Comparison of ENCODE assay signal across 9 cellular contexts in genomic region chr7:131226116-131226562, GRCh38.
DNase-seq lines count a peak whose midpoint lies in the region; ATAC-seq, FAIRE-seq and TF ChIP-seq lines count a peak whose summit lies in the region.
"Had no signal": no experiment of that assay in that cellular context is flagged by ENCODE, and none has a peak within 500 bp of the region (broad histone marks: within the 10 kb centered on the region; RNA-seq: fewer than 3 reads in every experiment).

No MANE protein-coding gene starts in this region.

- TF ChIP-seq POLR2A in GM12891 (IDR thresholded peaks at IDR 0.05; ENCODE audit: low read depth, low read length): no peak

- peak overlapping the region; percentile 62 for H3K27ac ChIP-seq in mesodermal cell (ENCODE audit: low read depth, low read length, severe bottlenecking)

- peak; percentile 46 for DNase-seq in AG08395 (ENCODE audit: low spot score)
- peak; percentile 11 for DNase-seq in astrocyte of the hippocampus (ENCODE audit: low read depth, low spot score)
- DNase-seq in GM12891 (ENCODE audit: insufficient read length, low spot score): no peak
- no peak for DNase-seq in NCI-H345 treated with DMSO at 0.1 percent for 48 hours (lab: John Stamatoyannopoulos, UW; ENCODE audit: unreplicated experiment)

- peak; percentile 56 for ATAC-seq in GM21825 (IDR thresholded peaks at IDR 0.05; ENCODE audit: unreplicated experiment)
- ATAC-seq in HG03457 (IDR thresholded peaks at IDR 0.05; ENCODE audit: unreplicated experiment): no peak
- no peak for ATAC-seq in GM18498 (IDR thresholded peaks at IDR 0.05; ENCODE audit: unreplicated experiment)
- ATAC-seq: activated CD4-positive, CD25-positive, alpha-beta regulatory T cell treated with anti-CD3 and anti-CD28 coated beads, Interleukin-2, amount 50 U/mL, for 24 hours had no signal

- no peaks in the 10 kb centered on the region for H3K9me3 ChIP-seq in mesodermal cell (ENCODE audit: control insufficient read depth, low read length)

- 75% methylated on average over 1 of the region's 3 CpGs; no CpG with 5 or more reads in 1 of the 2 experiments for WGBS in mesodermal cell (ENCODE audit: insufficient coverage in 2 of 2), 2 experiments

- no peaks in the 10 kb centered on the region for H3K36me3 ChIP-seq in mesodermal cell (ENCODE audit: control insufficient read depth, insufficient read depth, low read length)

- H3K4me1 ChIP-seq in mesodermal cell (ENCODE audit: control insufficient read depth, insufficient read depth, low read length, poor library complexity, severe bottlenecking): no peaks in the 10 kb centered on the region

- no peak overlapping the region for H3K4me3 ChIP-seq in mesodermal cell (ENCODE audit: extremely low read depth, insufficient read depth, low read length, poor library complexity, severe bottlenecking)

- FAIRE-seq in GM12891 (lab: Jason Lieb, UNC): no peak

TF ChIP-seq in GM12891, 5 proteins besides CTCF, POLR2A, EP300 and RAD21:
- TF ChIP-seq SPI1 (IDR thresholded peaks at IDR 0.05; ENCODE audit: low read depth, low read length): no peak
- no peak for TF ChIP-seq POU2F2 (IDR thresholded peaks at IDR 0.05; ENCODE audit: low read depth, low read length)
- TF ChIP-seq PAX5 (IDR thresholded peaks at IDR 0.05; ENCODE audit: insufficient read depth, low read length, severe bottlenecking): no peak
- TF ChIP-seq TAF1 (IDR thresholded peaks at IDR 0.05; ENCODE audit: low read depth, low read length): no peak
- no peak for TF ChIP-seq POLR2AphosphoS5 (IDR thresholded peaks at IDR 0.05; ENCODE audit: low read depth, low read length)

Comparison
In these comparisons a context has a peak if more than half of its experiments do, and no peak if none do; other contexts are left out.
1. DNase-seq: peak in AG08395 (single experiment) and astrocyte of the hippocampus (single experiment); none in GM12891 (single experiment) and NCI-H345 treated with DMSO at 0.1 percent for 48 hours (single experiment).